In genomic region chr15:31360843-31361763, GRCh38 we compare ENCODE assay signal across 8 cellular contexts. TPM values are rescaled to one million over a fixed set of nuclear protein-coding genes. Genes with fewer than 3 reads are reported as not detected.
DNase-seq lines count a peak whose midpoint lies in the region; ATAC-seq, FAIRE-seq and TF ChIP-seq lines count a peak whose summit lies in the region.

No MANE protein-coding gene starts in this region.

- H3K9ac ChIP-seq in keratinocyte (ENCODE audit: control insufficient read depth, extremely low read depth, insufficient read depth, low read length) = peak overlapping the region; percentile 74

- peak overlapping the region; percentile 81 for H3K4me3 Mint-ChIP-seq in activated T-helper 2 cell treated with anti-CD3 and anti-CD28 coated beads, Interferon-gamma antibody, Interleukin-2, Interleukin-4, amounts not matched to agents 10 μg/mL and 5 μg/mL and 100 μg/mL, durations not matched to agents 14 hours and 24 hours and 36 hours (ENCODE audit: low read depth)

- peak overlapping the region; percentile 82 for H3K27ac ChIP-seq in keratinocyte (ENCODE audit: control insufficient read depth, insufficient read depth, low read length)
- peak overlapping the region; percentile 81 for H3K27ac ChIP-seq in temporal lobe (ENCODE audit: low read depth, low read length)

- peaks cover 62% of the 10 kb centered on the region for H3K4me1 ChIP-seq in keratinocyte (ENCODE audit: control insufficient read depth, extremely low read depth, insufficient read depth, low read length)

- H3K27me3 ChIP-seq in keratinocyte (ENCODE audit: control insufficient read depth, extremely low read depth, insufficient read depth, low read length) = no peaks in the 10 kb centered on the region

- dilution Hi-C loops in keratinocyte (cut with MboI; ENCODE audit: extremely low pct_ligation_motif_present, low sequenced_read_pairs) = no loop called here

- no peaks in the 10 kb centered on the region for H3K9me3 Mint-ChIP-seq in activated T-helper 2 cell treated with anti-CD3 and anti-CD28 coated beads, Interferon-gamma antibody, Interleukin-2, Interleukin-4, amounts not matched to agents 10 μg/mL and 5 μg/mL and 100 μg/mL, durations not matched to agents 14 hours and 24 hours and 36 hours

- peaks cover 0 to 3% of the 10 kb centered on the region in 2 experiments for H3K36me3 ChIP-seq in keratinocyte (ENCODE audit: control insufficient read depth in 2 of 2, extremely low read depth in 1 of 2, insufficient read depth in 2 of 2, low read length in 2 of 2)

- ATAC-seq in GM19397 (IDR thresholded peaks at IDR 0.05; ENCODE audit: unreplicated experiment) = peak; percentile 51
- ATAC-seq in HG03457 (IDR thresholded peaks at IDR 0.05; ENCODE audit: unreplicated experiment) = peak; percentile 43

- H3K27me3 Mint-ChIP-seq in activated T-helper 2 cell treated with anti-CD3 and anti-CD28 coated beads, Interferon-gamma antibody, Interleukin-2, Interleukin-4, amounts not matched to agents 10 μg/mL and 5 μg/mL and 100 μg/mL, durations not matched to agents 14 hours and 24 hours and 36 hours (ENCODE audit: low read depth) = no peaks in the 10 kb centered on the region

- peak in 1 of 3 experiments; percentile 16 for TF ChIP-seq CTCF in keratinocyte (optimal IDR thresholded peaks at IDR 0.05 in 1 of 3, IDR thresholded peaks at IDR 0.05 in 1 of 3, conservative IDR thresholded peaks at IDR 0.05 in 1 of 3; ENCODE audit: extremely low read depth in 1 of 3, insufficient read depth in 2 of 3, low read length in 3 of 3)

- H4K20me1 ChIP-seq in keratinocyte (ENCODE audit: control insufficient read depth, extremely low read depth, insufficient read depth, low read length) = peaks cover 2% of the 10 kb centered on the region

- H2AFZ ChIP-seq in keratinocyte (ENCODE audit: control insufficient read depth, low read length) = peak overlapping the region; percentile 53

- H3K4me3 ChIP-seq in keratinocyte (ENCODE audit: control insufficient read depth in 2 of 3, extremely low read depth in 1 of 3, insufficient read depth in 2 of 3, low read depth in 1 of 3, low read length in 3 of 3) = peak overlapping the region in 1 of 3 experiments; percentile 36

- H3K9me1 ChIP-seq in keratinocyte (ENCODE audit: control insufficient read depth, extremely low read depth, insufficient read depth, low read length) = peaks cover 6% of the 10 kb centered on the region

- peak overlapping the region; percentile 68 for H3K4me2 ChIP-seq in keratinocyte (ENCODE audit: control insufficient read depth, extremely low read depth, insufficient read depth, low read depth, low read length)

- H3K9me3 ChIP-seq in keratinocyte (ENCODE audit: control insufficient read depth, low read depth, low read length) = no peaks in the 10 kb centered on the region

- peaks cover 83% of the 10 kb centered on the region for H3K79me2 ChIP-seq in keratinocyte (ENCODE audit: control insufficient read depth, insufficient read depth, low read length)

- H3K27ac Mint-ChIP-seq in activated T-helper 2 cell treated with anti-CD3 and anti-CD28 coated beads, Interferon-gamma antibody, Interleukin-2, Interleukin-4, amounts not matched to agents 10 μg/mL and 5 μg/mL and 100 μg/mL, durations not matched to agents 14 hours and 24 hours and 36 hours = peak overlapping the region; percentile 100

- peaks cover 37% of the 10 kb centered on the region for H3K36me3 Mint-ChIP-seq in activated T-helper 2 cell treated with anti-CD3 and anti-CD28 coated beads, Interferon-gamma antibody, Interleukin-2, Interleukin-4, amounts not matched to agents 10 μg/mL and 5 μg/mL and 100 μg/mL, durations not matched to agents 14 hours and 24 hours and 36 hours (ENCODE audit: low read depth)

- intact Hi-C loops in activated T-helper 2 cell treated with anti-CD3 and anti-CD28 coated beads, Interferon-gamma antibody, Interleukin-2, Interleukin-4, amounts not matched to agents 10 μg/mL and 5 μg/mL and 100 μg/mL, durations not matched to agents 14 hours and 24 hours and 36 hours (cut with micrococcal nuclease) = loop anchor here (2.0 kb wide), 1 partner anchor 14 kb away; no protein-coding TSS in a partner anchor

- peaks cover 92% of the 10 kb centered on the region for H3K4me1 Mint-ChIP-seq in activated T-helper 2 cell treated with anti-CD3 and anti-CD28 coated beads, Interferon-gamma antibody, Interleukin-2, Interleukin-4, amounts not matched to agents 10 μg/mL and 5 μg/mL and 100 μg/mL, durations not matched to agents 14 hours and 24 hours and 36 hours (ENCODE audit: low read depth)

- FAIRE-seq in keratinocyte (lab: Jason Lieb, UNC) = peak; percentile 60

- DNase-seq in COLO668 (lab: John Stamatoyannopoulos, UW; ENCODE audit: unreplicated experiment) (peak; percentile 86), NOMO-1 treated with DMSO at 0.1 percent for 48 hours (lab: John Stamatoyannopoulos, UW; ENCODE audit: unreplicated experiment) (peak; percentile 56), keratinocyte (ENCODE audit: low read depth, low spot score) (no peak), H4 (ENCODE audit: low spot score) (no peak)
- peak; percentile 84 for DNase-seq in activated T-helper 2 cell treated with anti-CD3 and anti-CD28 coated beads, Interferon-gamma antibody, Interleukin-2, Interleukin-4, amounts not matched to agents 10 μg/mL and 5 μg/mL and 100 μg/mL, durations not matched to agents 14 hours and 24 hours and 36 hours (ENCODE audit: low spot score)

RNA-seq across cellular contexts. Expression of gene KLF13, which starts 34.5 kb away (rescaled TPM):
- 127 and 132 TPM in 2 replicates for total RNA-seq in activated T-helper 2 cell treated with anti-CD3 and anti-CD28 coated beads, Interferon-gamma antibody, Interleukin-2, Interleukin-4, amounts not matched to agents 10 μg/mL and 5 μg/mL and 100 μg/mL, durations not matched to agents 14 hours and 24 hours and 36 hours
- 42.4 to 66.7 TPM (median 59.8 TPM) in 3 replicates for polyA plus RNA-seq in keratinocyte
- polyA plus RNA-seq in keratinocyte (2011; ENCODE audit: low read depth) = 25.8 TPM
- 44.4 and 68.0 TPM in 2 replicates for polyA plus RNA-seq in keratinocyte (2011; cell fraction: cytosol; rRNA removed)
- 107 and 118 TPM in 2 replicates for polyA plus RNA-seq in keratinocyte (2011; cell fraction: nucleus; rRNA removed)
- polyA plus RNA-seq in keratinocyte (2012; ENCODE audit: low replicate concordance) = 58.5 and 59.0 TPM in 2 replicates
- 52.2 to 63.3 TPM (median 62.0 TPM) in 3 replicates for polyA minus RNA-seq in keratinocyte
- polyA minus RNA-seq in keratinocyte (2011; cell fraction: cytosol; rRNA and poly(A)+ RNA removed) = 49.5 TPM
- polyA minus RNA-seq in keratinocyte (2011; cell fraction: nucleus; rRNA and poly(A)+ RNA removed) = 45.8 and 58.6 TPM in 2 replicates
- total RNA-seq in temporal lobe = 27.8 TPM
- 12.0 and 20.8 TPM in 2 replicates for total RNA-seq in H4 (2014; rRNA removed; shearing (Covaris generic))

Comparison
In these comparisons a context has a peak if more than half of its experiments do, and no peak if none do; other contexts are left out.
1. DNase-seq: peak in COLO668 (single experiment), NOMO-1 treated with DMSO at 0.1 percent for 48 hours (single experiment) and activated T-helper 2 cell treated with anti-CD3 and anti-CD28 coated beads, Interferon-gamma antibody, Interleukin-2, Interleukin-4, amounts not matched to agents 10 μg/mL and 5 μg/mL and 100 μg/mL, durations not matched to agents 14 hours and 24 hours and 36 hours (single experiment); none in keratinocyte (single experiment) and H4 (single experiment).